7 cellular contexts compared by ENCODE assay signal in genomic region chr7:152270427-152270826, GRCh38.
DNase-seq lines count a peak whose midpoint lies in the region; ATAC-seq, FAIRE-seq and TF ChIP-seq lines count a peak whose summit lies in the region.
"Not testable (repeated sequence)": the region's sequence is repeated elsewhere in the genome, so short reads cannot be mapped to it uniquely, and the experiment has no call there.

No MANE protein-coding gene starts in this region.

- not testable (repeated sequence) for H3K36me3 Mint-ChIP-seq in T-helper 17 cell (ENCODE audit: low read depth)

- peaks cover 18% of the 10 kb centered on the region for H3K4me1 Mint-ChIP-seq in T-helper 17 cell

- not testable (repeated sequence) for BruUV-seq in IMR-90 (replicated peaks; lab: Mats Ljungman, UMichigan); K562 (replicated peaks; lab: Mats Ljungman, UMichigan)

- not testable (repeated sequence) for H4K91ac ChIP-seq in IMR-90 (ENCODE audit: insufficient read depth, low read depth, low read length)

- H2AFZ ChIP-seq in IMR-90 (replicated peaks; ENCODE audit: low read length, poor library complexity); K562 (ENCODE audit: low read depth, low read length): not testable (repeated sequence)

- POLR2A ChIA-PET in IMR-90 (lab: Charles Lee; ENCODE audit: unreplicated experiment); K562 (lab: Yijun Ruan, JAX): not testable (repeated sequence)

- TF ChIP-seq POLR2A in IMR-90 (IDR thresholded peaks at IDR 0.05; ENCODE audit: low read depth, low read length); K562 (conservative IDR thresholded peaks at IDR 0.05): not testable (repeated sequence)

- not testable (repeated sequence) for H3K18ac ChIP-seq in IMR-90 (ENCODE audit: low read depth, low read length)

- H3K79me2 ChIP-seq in K562 (ENCODE audit: control insufficient read depth, insufficient read depth, low read length) = not testable (repeated sequence)

- H4K5ac ChIP-seq in IMR-90 (ENCODE audit: low read depth, low read length) = not testable (repeated sequence)

- not testable (repeated sequence) for ATAC-seq in IMR-90 (ENCODE audit: low read depth); T-helper 17 cell
- peak; percentile 19; the same call in 1 of the 3 replicates for ATAC-seq in K562

- peak overlapping the region; percentile 63 for H3K27ac Mint-ChIP-seq in T-helper 17 cell

- H4K8ac ChIP-seq in IMR-90 (ENCODE audit: low read depth in 2 of 2, low read length in 2 of 2) = not testable (repeated sequence)

- dilution Hi-C loops in IMR-90 (cut with HindIII; ENCODE audit: low sequenced_read_pairs, unreplicated experiment) = not testable (repeated sequence)

- not testable (repeated sequence) for H3K9me1 ChIP-seq in IMR-90 (ENCODE audit: insufficient read depth, low read length); K562 (ENCODE audit: control insufficient read depth, insufficient read depth, low read length)

- TF ChIP-seq CTCF in IMR-90 (conservative IDR thresholded peaks at IDR 0.05; ENCODE audit: low read depth, low read length); K562 (IDR thresholded peaks at IDR 0.05 in 2 of 3, conservative IDR thresholded peaks at IDR 0.05 in 1 of 3; ENCODE audit: insufficient read depth in 2 of 3, low read depth in 1 of 3, low read length in 3 of 3): not testable (repeated sequence)

- H3K9ac ChIP-seq in IMR-90 (ENCODE audit: low read depth, low read length); K562 (ENCODE audit: insufficient read depth in 1 of 2, low read depth in 2 of 2, low read length in 2 of 2): not testable (repeated sequence)

- intact Hi-C loops in IMR-90 (cut with micrococcal nuclease); K562 (cut with micrococcal nuclease): not testable (repeated sequence)

- not testable (repeated sequence) for H3K4me2 ChIP-seq in IMR-90 (ENCODE audit: low read depth, low read length); K562 (ENCODE audit: insufficient read depth, low read length)

- not testable (repeated sequence) for H3K56ac ChIP-seq in IMR-90 (ENCODE audit: extremely low read depth, insufficient read depth, low read length)

- not testable (repeated sequence) for H3K79me1 ChIP-seq in IMR-90 (ENCODE audit: low read depth in 1 of 2, low read length in 2 of 2)

- H2BK20ac ChIP-seq in IMR-90 (ENCODE audit: low read depth, low read length) = not testable (repeated sequence)

- not testable (repeated sequence) for H2AK9ac ChIP-seq in IMR-90 (replicated peaks; ENCODE audit: low read depth, low read length, poor library complexity)

- DNase-seq in IMR-90 (peak; percentile 42), dermis blood vessel endothelial cell (peak; percentile 20), glomerular visceral epithelial cell (ENCODE audit: extremely low spot score) (peak; percentile 2), myocyte (ENCODE audit: low read depth) (peak; percentile 10), renal cortical epithelial cell (ENCODE audit: low read depth) (peak; percentile 15)
- DNase-seq in T-helper 17 cell; K562 (ENCODE audit: extremely low read depth in 1 of 4, low spot score in 3 of 4): not testable (repeated sequence)

- not testable (repeated sequence) for H3K27me3 Mint-ChIP-seq in T-helper 17 cell

- not testable (repeated sequence) for H2AK5ac ChIP-seq in IMR-90 (ENCODE audit: low read depth, low read length)

- in situ Hi-C loops in IMR-90 (cut with MboI; ENCODE audit: low sequenced_read_pairs); K562 (cut with MboI): not testable (repeated sequence)

- H3K27me3 ChIP-seq in IMR-90 (ENCODE audit: control insufficient read depth, insufficient read depth, low read length); K562 (ENCODE audit: control insufficient read depth in 2 of 2, insufficient read depth in 2 of 2, low read length in 2 of 2): not testable (repeated sequence)

- not testable (repeated sequence) for H3K4ac ChIP-seq in IMR-90 (ENCODE audit: low read depth, low read length)

- not testable (repeated sequence) for H3K9me3 ChIP-seq in IMR-90 (ENCODE audit: control insufficient read depth, insufficient read depth, low read length); T-helper 17 cell (ENCODE audit: control insufficient read depth, low read length, poor library complexity, severe bottlenecking); K562 (replicated peaks; ENCODE audit: control insufficient read depth, insufficient read depth, low read depth, low read length)

- CTCF ChIA-PET in IMR-90 (lab: Yijun Ruan, JAX); K562 (lab: Yijun Ruan, JAX; ENCODE audit: low intra/inter-chr PET ratio): not testable (repeated sequence)

- not testable (repeated sequence) for H2BK120ac ChIP-seq in IMR-90 (ENCODE audit: low read depth, low read length)

- not testable (repeated sequence) for H3K4me3 ChIP-seq in IMR-90 (ENCODE audit: insufficient read depth, low read depth, low read length); K562

- not testable (repeated sequence) for H3K27ac ChIP-seq in IMR-90 (ENCODE audit: insufficient read depth, low read length); K562 (ENCODE audit: extremely low read depth, low read depth, low read length)

- FAIRE-seq in K562 (lab: Jason Lieb, UNC) = not testable (repeated sequence)

- not testable (repeated sequence) for H3K23ac ChIP-seq in IMR-90 (ENCODE audit: low read depth, low read length)

- not testable (repeated sequence) for H3K14ac ChIP-seq in IMR-90 (replicated peaks; ENCODE audit: low read depth, low read length)

- not testable (repeated sequence) for H4K20me1 ChIP-seq in IMR-90 (ENCODE audit: insufficient read depth, low read length); K562 (replicated peaks; ENCODE audit: control insufficient read depth, insufficient read depth, low read length)

- not testable (repeated sequence) for H3K4me3 Mint-ChIP-seq in T-helper 17 cell

- not testable (repeated sequence) for TF ChIP-seq EP300 in K562 (IDR thresholded peaks at IDR 0.05; ENCODE audit: low read length)

- not testable (repeated sequence) for H2BK15ac ChIP-seq in IMR-90 (ENCODE audit: low read depth, low read length)

- H3K4me1 ChIP-seq in IMR-90 (ENCODE audit: control insufficient read depth, insufficient read depth, low read length); K562 (replicated peaks in 1 of 2; ENCODE audit: control insufficient read depth in 2 of 2, insufficient read depth in 2 of 2, low read length in 2 of 2): not testable (repeated sequence)

- no CpG with 5 or more reads among the region's 2 CpGs for WGBS in IMR-90 (ENCODE audit: extremely low coverage in 2 of 2, insufficient read length in 1 of 2), 2 experiments
- 88% methylated on average over 2 of the region's 2 CpGs for WGBS in K562 (ENCODE audit: insufficient coverage, low coverage, missing lambda C conversion rate)

- H2BK5ac ChIP-seq in IMR-90 (ENCODE audit: low read depth, low read length, poor library complexity, severe bottlenecking) = not testable (repeated sequence)

- TF ChIP-seq RAD21 in IMR-90 (IDR thresholded peaks at IDR 0.05; ENCODE audit: low read length); K562 (CRISPR knock-in tag; conservative IDR thresholded peaks at IDR 0.05 in 1 of 2, IDR thresholded peaks at IDR 0.05 in 1 of 2): not testable (repeated sequence)

- H3K36me3 ChIP-seq in IMR-90 (ENCODE audit: control insufficient read depth, insufficient read depth, low read length) = not testable (repeated sequence)
- peaks cover 20% of the 10 kb centered on the region; the same call in 2 of the 3 replicates for H3K36me3 ChIP-seq in K562 (ENCODE audit: control insufficient read depth, insufficient read depth, low read length)

TF ChIP-seq in K562, 482 proteins besides CTCF, POLR2A, EP300 and RAD21:
- peak; percentile 48 for TF ChIP-seq NFIC (IDR thresholded peaks at IDR 0.05)
